19 cellular contexts compared by ENCODE assay signal in genomic region chrY:8020540-8020939, GRCh38.
A peak's percentile ranks its signal among the peaks of the same experiment; 100 is the strongest.
DNase-seq lines count a peak whose midpoint lies in the region; FAIRE-seq and TF ChIP-seq lines count a peak whose summit lies in the region.
"Had no signal": no experiment of that assay in that cellular context is flagged by ENCODE, and none has a peak within 500 bp of the region (broad histone marks: within the 10 kb centered on the region; RNA-seq: fewer than 3 reads in every experiment).

No MANE protein-coding gene starts in this region.

- H3K27me3 ChIP-seq in GM23248 (replicated peaks; ENCODE audit: insufficient read depth) (no peaks in the 10 kb centered on the region), A673 (replicated peaks; ENCODE audit: insufficient read depth, low read depth, low read length, poor library complexity) (no peaks in the 10 kb centered on the region)
- H3K27me3 ChIP-seq: BE2C had no signal

- H2AFZ ChIP-seq in GM23248: no peak overlapping the region

- POLR2A ChIA-PET in A673 (lab: Charles Lee; ENCODE audit: low non-redundant PET): no interaction called here

- no peaks in the 10 kb centered on the region for H3F3A ChIP-seq in GM23248 (ENCODE audit: insufficient read depth)

- no peak for FAIRE-seq in RCC 7860 (lab: Jason Lieb, UNC)
- FAIRE-seq: G401.6, GM12891, GM19239, H1 had no signal

- CTCF ChIA-PET in A673 (lab: Charles Lee): no interaction called here

- H3K4me3 ChIP-seq in GM23248 (no peak overlapping the region), epithelial cell of esophagus (ENCODE audit: low read length) (no peak overlapping the region), A673 (ENCODE audit: low read depth, low read length, poor library complexity, severe bottlenecking) (no peak overlapping the region)

- no peak overlapping the region for H3K27ac ChIP-seq in GM23248
- no peak overlapping the region for H3K27ac ChIP-seq in A673 (ENCODE audit: low read depth, low read length, poor library complexity, severe bottlenecking)

- DNase-seq in GM23248: peak; percentile 1
- peak; percentile 16 for DNase-seq in RCC 7860 (ENCODE audit: low spot score)
- peak; percentile 77 for DNase-seq in epithelial cell of esophagus (ENCODE audit: low read depth)
- DNase-seq in renal cortical epithelial cell (ENCODE audit: low read depth): peak; percentile 0
- no peak for DNase-seq in A673 (ENCODE audit: low spot score)
- no peak for DNase-seq in NCI-H146 treated with DMSO at 0.1 percent for 48 hours (lab: John Stamatoyannopoulos, UW; ENCODE audit: unreplicated experiment)
- no peak for DNase-seq in NCI-H1436 (lab: John Stamatoyannopoulos, UW)
- DNase-seq: 8988T; BE2C; C1 segment of cervical spinal cord; CD4-positive, CD25-positive, alpha-beta regulatory T cell; CD8-positive, alpha-beta memory T cell; COR-L47; DMS 273 treated with DMSO at 0.1 percent for 48 hours; H9 had no signal

- no peaks in the 10 kb centered on the region for H3K9me2 ChIP-seq in GM23248 (ENCODE audit: insufficient read depth)

- no peak overlapping the region for H3K4me2 ChIP-seq in GM23248 (ENCODE audit: unreplicated experiment)

- 86 to 100% methylated on average over 1 of the region's 1 CpG for WGBS in GM23248 (ENCODE audit: low coverage in 1 of 2, low lambda C conversion rate in 2 of 2, missing lambda C conversion rate in 2 of 2), 2 experiments

- H3K36me3 ChIP-seq in GM23248 (ENCODE audit: low read depth) (no peaks in the 10 kb centered on the region), A673 (ENCODE audit: insufficient read depth, low read length, poor library complexity, severe bottlenecking) (no peaks in the 10 kb centered on the region)
- H3K36me3 ChIP-seq: BE2C had no signal

- intact Hi-C loops in A673 (cut with micrococcal nuclease; ENCODE audit: unreplicated experiment): no loop called here

- no peaks in the 10 kb centered on the region for H3K9me3 ChIP-seq in GM23248 (ENCODE audit: low read depth)
- no peaks in the 10 kb centered on the region for H3K9me3 ChIP-seq in A673 (ENCODE audit: low read depth, low read length, poor library complexity, severe bottlenecking)
- H3K9me3 ChIP-seq: BE2C had no signal

- H4K20me1 ChIP-seq in GM23248 (ENCODE audit: insufficient read depth): no peaks in the 10 kb centered on the region

- H3K9ac ChIP-seq in GM23248: no peak overlapping the region

- BruUV-seq in A673 (replicated peaks; lab: Mats Ljungman, UMichigan): no TSS peak

- H3K4me1 ChIP-seq in GM23248 (ENCODE audit: insufficient read depth) (no peaks in the 10 kb centered on the region), A673 (ENCODE audit: insufficient read depth, low read length, poor library complexity, severe bottlenecking) (no peaks in the 10 kb centered on the region)
- H3K4me1 ChIP-seq: BE2C had no signal

- H3K79me2 ChIP-seq in GM23248 (ENCODE audit: insufficient read depth): no peaks in the 10 kb centered on the region

- TF ChIP-seq CTCF in epithelial cell of esophagus (IDR thresholded peaks at IDR 0.05; ENCODE audit: insufficient read depth, low read depth, low read length, missing control alignments) (no peak), A673 (conservative IDR thresholded peaks at IDR 0.05; ENCODE audit: low read depth, low read length) (no peak)

- in situ Hi-C loops in GM23248 (cut with MboI): no loop called here

Comparison
In these comparisons a context has a peak if more than half of its experiments do, and no peak if none do; other contexts are left out.
1. DNase-seq: peak in GM23248 (single experiment), RCC 7860 (single experiment), epithelial cell of esophagus (single experiment) and renal cortical epithelial cell (single experiment); none in A673 (single experiment), NCI-H146 treated with DMSO at 0.1 percent for 48 hours (single experiment) and NCI-H1436 (single experiment).